Comparison of ENCODE assay signal across 13 cellular contexts in genomic region chr15:61034793-61035710, GRCh38.
A peak's percentile ranks its signal among the peaks of the same experiment; 100 is the strongest.
DNase-seq lines count a peak whose midpoint lies in the region; ATAC-seq, FAIRE-seq and TF ChIP-seq lines count a peak whose summit lies in the region.
"Had no signal": no experiment of that assay in that cellular context is flagged by ENCODE, and none has a peak within 500 bp of the region (broad histone marks: within the 10 kb centered on the region; RNA-seq: fewer than 3 reads in every experiment).

No MANE protein-coding gene starts in this region.

- H3K9ac ChIP-seq in kidney (ENCODE audit: low read length in 2 of 2) (no peak overlapping the region), skeletal muscle tissue (ENCODE audit: low read depth in 1 of 3, low read length in 3 of 3) (peak overlapping the region in 1 of 3 donors; percentile 40), smooth muscle cell (ENCODE audit: low read depth) (no peak overlapping the region)

- FAIRE-seq in kidney (lab: Jason Lieb, UNC): peak; percentile 87
- FAIRE-seq: K562 had no signal

- ATAC-seq in left lobe of liver (no peak), GM21576 (IDR thresholded peaks at IDR 0.05; ENCODE audit: unreplicated experiment) (no peak)
- ATAC-seq: K562 had no signal

- H3K27ac ChIP-seq in coronary artery: peak overlapping the region; percentile 54 to 69
- H3K27ac ChIP-seq in kidney (ENCODE audit: low read depth in 2 of 2, low read length in 2 of 2): no peak overlapping the region
- H3K27ac ChIP-seq in skeletal muscle tissue (ENCODE audit: low read depth, low read length): peak overlapping the region; percentile 66
- H3K27ac ChIP-seq in smooth muscle cell (ENCODE audit: low read depth): no peak overlapping the region

- DNase-seq in GM04504 (ENCODE audit: low read depth) (peak; percentile 53), coronary artery (ENCODE audit: low spot score) (no peak), kidney (no peak), left lobe of liver (ENCODE audit: low spot score) (no peak), smooth muscle cell (lab: John Stamatoyannopoulos, UW; ENCODE audit: unreplicated experiment) (no peak), HUDEP-2 (lab: John Stamatoyannopoulos, UW; ENCODE audit: unreplicated experiment in 76 of 76) (no peak)
- DNase-seq: amniotic stem cell, COR-L47, NCI-H2081 treated with DMSO at 0.1 percent for 48 hours had no signal

- no peaks in the 10 kb centered on the region for H3K27me3 ChIP-seq in skeletal muscle tissue (ENCODE audit: control insufficient read depth in 3 of 3, insufficient read depth in 3 of 3, low read length in 3 of 3)
- peaks cover 13% of the 10 kb centered on the region for H3K27me3 ChIP-seq in smooth muscle cell (ENCODE audit: low read depth)

- H3F3A ChIP-seq in smooth muscle cell (ENCODE audit: low read depth): no peaks in the 10 kb centered on the region

- TF ChIP-seq CTCF in coronary artery (IDR thresholded peaks at IDR 0.05): no peak
- TF ChIP-seq CTCF in kidney (IDR thresholded peaks at IDR 0.05; ENCODE audit: borderline replicate concordance, extremely low read depth, insufficient read depth): no peak
- no peak for TF ChIP-seq CTCF in smooth muscle cell (IDR thresholded peaks at IDR 0.05; ENCODE audit: borderline replicate concordance, insufficient read depth, poor library complexity, severe bottlenecking)

- no peak overlapping the region for H3K4me2 ChIP-seq in smooth muscle cell

- H2AFZ ChIP-seq in smooth muscle cell (ENCODE audit: low read depth): no peak overlapping the region

- peaks cover 5 to 7% of the 10 kb centered on the region in 2 donors for H3K4me1 ChIP-seq in kidney (ENCODE audit: control insufficient read depth in 1 of 2, insufficient read depth in 1 of 2, low read depth in 1 of 2, low read length in 2 of 2)
- H3K4me1 ChIP-seq in skeletal muscle tissue (ENCODE audit: control insufficient read depth in 3 of 3, insufficient read depth in 3 of 3, low read length in 3 of 3): peaks cover 27 to 40% (median 35%) of the 10 kb centered on the region in 3 donors
- peaks cover 7% of the 10 kb centered on the region for H3K4me1 ChIP-seq in smooth muscle cell (ENCODE audit: low read depth)

- H3K9me3 ChIP-seq in kidney (ENCODE audit: control insufficient read depth in 1 of 2, low read length in 2 of 2): no peaks in the 10 kb centered on the region
- H3K9me3 ChIP-seq in skeletal muscle tissue (ENCODE audit: control insufficient read depth in 3 of 3, low read length in 3 of 3): no peaks in the 10 kb centered on the region
- H3K9me3 ChIP-seq in smooth muscle cell (replicated peaks; ENCODE audit: low read depth): no peaks in the 10 kb centered on the region
- H3K9me3 ChIP-seq: HAP-1 had no signal

- H4K20me1 ChIP-seq in smooth muscle cell (ENCODE audit: low read depth): peaks cover 56% of the 10 kb centered on the region

- H3K79me2 ChIP-seq in smooth muscle cell (ENCODE audit: low read depth): no peaks in the 10 kb centered on the region

- WGBS in smooth muscle cell (ENCODE audit: low lambda C conversion rate): 76% methylated on average over 8 of the region's 8 CpGs

- H3K36me3 ChIP-seq in kidney (ENCODE audit: control insufficient read depth in 1 of 2, insufficient read depth in 2 of 2, low read length in 2 of 2) (no peaks in the 10 kb centered on the region), skeletal muscle tissue (ENCODE audit: control insufficient read depth in 3 of 3, insufficient read depth in 3 of 3, low read length in 3 of 3) (no peaks in the 10 kb centered on the region), smooth muscle cell (ENCODE audit: low read depth) (no peaks in the 10 kb centered on the region)
- H3K36me3 ChIP-seq: HAP-1 had no signal

- intact Hi-C loops in kidney (cut with DNase I): no loop called here

- peak overlapping the region; percentile 38 for H3K4me3 ChIP-seq in coronary artery
- H3K4me3 ChIP-seq in kidney (ENCODE audit: low read length in 2 of 2): no peak overlapping the region
- no peak overlapping the region for H3K4me3 ChIP-seq in skeletal muscle tissue (ENCODE audit: low read length in 3 of 3)
- no peak overlapping the region for H3K4me3 ChIP-seq in smooth muscle cell
- H3K4me3 ChIP-seq: HAP-1, K562 had no signal

Comparison
In these comparisons a context has a peak if more than half of its experiments do, and no peak if none do; other contexts are left out.
1. H3K27ac ChIP-seq: peak in coronary artery (2 of 2) and skeletal muscle tissue (single experiment); none in kidney (0 of 2) and smooth muscle cell (single experiment).